18 cellular contexts compared by ENCODE assay signal in genomic region chr17:36768355-36768754, GRCh38.
DNase-seq lines count a peak whose midpoint lies in the region; ATAC-seq and TF ChIP-seq lines count a peak whose summit lies in the region.
"Had no signal": no experiment of that assay in that cellular context is flagged by ENCODE, and none has a peak within 500 bp of the region (broad histone marks: within the 10 kb centered on the region; RNA-seq: fewer than 3 reads in every experiment).

No MANE protein-coding gene starts in this region.

- H3K27ac ChIP-seq in HCT116 (ENCODE audit: low read depth, low read length) (no peak overlapping the region), WERI-Rb-1 (no peak overlapping the region)
- H3K27ac ChIP-seq: KMS-11, pancreas, skin epidermis, tibial nerve had no signal

- H2AFZ ChIP-seq in HCT116 (ENCODE audit: low read depth, low read length, poor library complexity, severe bottlenecking) = no peak overlapping the region

- RAD21 ChIA-PET in HCT116 (lab: Charles Lee; ENCODE audit: low non-redundant PET in 1 of 2, low total read pairs in 2 of 2, uncharacterized antibody in 2 of 2, unreplicated experiment in 2 of 2) = interaction anchor here in 1 of 2 experiments (0.6 kb wide), 1 partner anchor 219 kb away, joined by 3 read pairs; no protein-coding TSS in a partner anchor

- no peak for TF ChIP-seq POLR2A in HCT116 (IDR thresholded peaks at IDR 0.05; ENCODE audit: borderline replicate concordance, extremely low read depth, insufficient read depth, insufficient read length)

- ATAC-seq in HCT116 = peak; percentile 49; the same call in 1 of the 2 replicates
- no peak for ATAC-seq in GM21367 (IDR thresholded peaks at IDR 0.05; ENCODE audit: unreplicated experiment)
- ATAC-seq: esophagus mucosa, pancreas had no signal

- H3K9me3 ChIP-seq in HCT116 (ENCODE audit: control insufficient read depth in 1 of 2, insufficient read depth in 1 of 2, low read depth in 1 of 2, low read length in 2 of 2) (no peaks in the 10 kb centered on the region), WERI-Rb-1 (ENCODE audit: severe bottlenecking) (no peaks in the 10 kb centered on the region)
- H3K9me3 ChIP-seq: pancreas, tibial nerve had no signal

- H3K27me3 ChIP-seq in HCT116 (ENCODE audit: insufficient read depth, low read length) (no peaks in the 10 kb centered on the region), WERI-Rb-1 (ENCODE audit: insufficient read depth, low read depth, severe bottlenecking) (no peaks in the 10 kb centered on the region)
- H3K27me3 ChIP-seq: pancreas had no signal

- no peaks in the 10 kb centered on the region for H3K4me1 ChIP-seq in HCT116 (ENCODE audit: control insufficient read depth in 1 of 2, insufficient read depth in 2 of 2, low read length in 2 of 2)
- H3K4me1 ChIP-seq: pancreas, tibial nerve had no signal

- intact Hi-C loops in HCT116 (cut with micrococcal nuclease) = loop anchor here (1.0 kb wide), 1 partner anchor 279 kb away; no protein-coding TSS in a partner anchor

- H3K79me2 ChIP-seq in HCT116 (ENCODE audit: insufficient read depth, low read length) = no peaks in the 10 kb centered on the region

- peak; percentile 43 for TF ChIP-seq RAD21 in HCT116 (IDR thresholded peaks at IDR 0.05; ENCODE audit: low read depth)

- H3K4me3 ChIP-seq in HCT116 (replicated peaks in 1 of 2; ENCODE audit: low read depth in 1 of 2, low read length in 2 of 2) = no peak overlapping the region
- no peak overlapping the region for H3K4me3 ChIP-seq in WERI-Rb-1 (ENCODE audit: low read depth, low read length)
- H3K4me3 ChIP-seq: pancreas, skin epidermis, tibial nerve had no signal

- H3K9ac ChIP-seq in HCT116 (ENCODE audit: low read length) = no peak overlapping the region
- H3K9ac ChIP-seq: KMS-11 had no signal

- POLR2A ChIA-PET in HCT116 (lab: Charles Lee) = no interaction called here

- CTCF ChIA-PET in HCT116 (lab: Charles Lee) = interaction anchor here (1.6 kb wide), 1 partner anchor 279 kb away, joined by 9 read pairs; no protein-coding TSS in a partner anchor

- DNase-seq in Daoy (ENCODE audit: low read depth) = peak; percentile 28
- DNase-seq in HCT116 (ENCODE audit: low read depth, low spot score) = no peak
- DNase-seq in WERI-Rb-1 = peak; percentile 16
- peak; percentile 51 for DNase-seq in iPS-NIHi7 (ENCODE audit: extremely low spot score)
- DNase-seq in COLO668 (lab: John Stamatoyannopoulos, UW; ENCODE audit: unreplicated experiment) = no peak
- no peak for DNase-seq in NCI-H2196 treated with DMSO at 0.1 percent for 48 hours (lab: John Stamatoyannopoulos, UW; ENCODE audit: unreplicated experiment)
- DNase-seq in nucleus accumbens (lab: John Stamatoyannopoulos, UW) = no peak
- DNase-seq: activated naive CD4-positive, alpha-beta T cell treated with anti-CD3 and anti-CD28 coated beads, Interleukin-2, amount 10 ng/mL, durations not matched to agents 7 days and 5 days; head of caudate nucleus; kidney glomerular epithelial cell; NCI-H1436 treated with DMSO at 0.1 percent for 48 hours; pancreas; SHP77 treated with DMSO at 0.1 percent for 48 hours had no signal

- no peaks in the 10 kb centered on the region for H3K9me2 ChIP-seq in HCT116 (ENCODE audit: insufficient read depth)

- no peak overlapping the region for H3K4me2 ChIP-seq in HCT116 (ENCODE audit: low read length)
- H3K4me2 ChIP-seq: KMS-11 had no signal

- no TSS peak for BruUV-seq in HCT116 (replicated peaks; lab: Mats Ljungman, UMichigan)

- TF ChIP-seq CTCF in HCT116 (IDR thresholded peaks at IDR 0.05 in 2 of 3, conservative IDR thresholded peaks at IDR 0.05 in 1 of 3; ENCODE audit: borderline replicate concordance in 1 of 3, insufficient read depth in 1 of 3, low read depth in 2 of 3, low read length in 2 of 3) (peak in 2 of 3 experiments; percentile 15 to 27; a peak in 2 of 6 replicates), WERI-Rb-1 (IDR thresholded peaks at IDR 0.05; ENCODE audit: low read depth, low read length) (no peak)

- no peaks in the 10 kb centered on the region for H4K20me1 ChIP-seq in HCT116 (ENCODE audit: insufficient read depth)

- no peaks in the 10 kb centered on the region for H3K36me3 ChIP-seq in HCT116 (ENCODE audit: control insufficient read depth in 1 of 2, insufficient read depth in 2 of 2, low read length in 2 of 2)
- no peaks in the 10 kb centered on the region for H3K36me3 ChIP-seq in WERI-Rb-1
- H3K36me3 ChIP-seq: pancreas, tibial nerve had no signal

TF ChIP-seq in HCT116, 20 proteins besides CTCF, POLR2A, EP300 and RAD21:
- TF ChIP-seq EZH2 (IDR thresholded peaks at IDR 0.05) (no peak), EGR1 (IDR thresholded peaks at IDR 0.05; ENCODE audit: low read depth) (no peak), CBX3 (IDR thresholded peaks at IDR 0.05; ENCODE audit: low read depth) (no peak), REST (IDR thresholded peaks at IDR 0.05; ENCODE audit: low read depth) (no peak), SRF (IDR thresholded peaks at IDR 0.05; ENCODE audit: low read depth) (no peak)
TF ChIP-seq in HCT116: peak in this region for 0.

Comparison
In these comparisons a context has a peak if more than half of its experiments do, and no peak if none do; other contexts are left out.
1. DNase-seq: peak in Daoy (single experiment), WERI-Rb-1 (single experiment) and iPS-NIHi7 (single experiment); none in HCT116 (single experiment), COLO668 (single experiment), NCI-H2196 treated with DMSO at 0.1 percent for 48 hours (single experiment) and nucleus accumbens (0 of 56).